Comparison of ENCODE assay signal across 11 cellular contexts in the genomic region with DNA sequence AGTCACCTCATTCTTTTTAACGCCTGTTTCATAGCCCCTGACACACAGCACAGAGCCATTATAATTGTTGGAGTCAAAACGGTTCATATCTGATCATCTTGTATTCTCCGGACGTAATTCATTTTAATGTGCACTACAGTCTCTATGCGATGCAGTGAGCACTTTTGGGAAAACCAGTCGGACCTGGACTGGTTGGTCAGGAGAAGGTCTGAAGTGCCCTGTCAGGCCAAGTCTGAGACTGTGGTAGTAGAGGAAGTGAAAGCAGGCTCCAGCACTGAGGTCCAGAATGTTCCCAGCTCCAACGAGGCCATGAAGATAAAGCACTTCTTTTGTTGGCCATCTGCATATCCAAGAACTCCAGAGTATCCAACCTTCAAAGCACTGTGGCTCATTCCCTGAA.
DNase-seq lines count a peak whose midpoint lies in the region; ATAC-seq, FAIRE-seq and TF ChIP-seq lines count a peak whose summit lies in the region.
"Had no signal": no experiment of that assay in that cellular context is flagged by ENCODE, and none has a peak within 500 bp of the region (broad histone marks: within the 10 kb centered on the region; RNA-seq: fewer than 3 reads in every experiment).

No MANE protein-coding gene starts in this region.

- no peak for TF ChIP-seq CTCF in GM12878 (IDR thresholded peaks at IDR 0.05 in 2 of 3, conservative IDR thresholded peaks at IDR 0.05 in 1 of 3; ENCODE audit: control insufficient read depth in 2 of 3, extremely low read depth in 1 of 3, insufficient read depth in 1 of 3, low read depth in 3 of 3, low read length in 3 of 3)
- TF ChIP-seq CTCF in right lobe of liver (IDR thresholded peaks at IDR 0.05) = no peak

- H3K27ac ChIP-seq in Karpas-422 (ENCODE audit: low read length) (no peak overlapping the region), GM12878 (ENCODE audit: control insufficient read depth, insufficient read depth) (no peak overlapping the region), right lobe of liver (peak overlapping the region in 2 of 3 donors; percentile 24 to 37)

- H3K4me3 ChIP-seq in Karpas-422 (ENCODE audit: low read length) = no peak overlapping the region
- H3K4me3 ChIP-seq in GM12878 = no peak overlapping the region
- no peak overlapping the region for H3K4me3 ChIP-seq in right lobe of liver

- CTCF ChIA-PET in GM12878 (lab: Yijun Ruan, JAX) = no interaction called here

- DNase-seq in Karpas-422 = no peak
- DNase-seq in GM12878 (ENCODE audit: low read depth, low spot score) = no peak
- DNase-seq in right lobe of liver = no peak
- peak; percentile 58 for DNase-seq in superior temporal gyrus (ENCODE audit: extremely low spot score)
- no peak for DNase-seq in stimulated activated CD4-positive, alpha-beta T cell treated with anti-CD3 and anti-CD28 coated beads, Interleukin-4, amount 100 ng/mL, for 1 hour
- DNase-seq in iPS-NIHi11 (ENCODE audit: low spot score) = no peak
- DNase-seq in AG08396 (ENCODE audit: low spot score) = no peak
- DNase-seq in mesenteric fat pad (ENCODE audit: low spot score) = no peak
- DNase-seq: activated naive CD8-positive, alpha-beta T cell treated with anti-CD3 and anti-CD28 coated beads, Interleukin-2, amount 10 ng/mL, durations not matched to agents 7 days and 5 days; stimulated activated CD4-positive, alpha-beta T cell treated with anti-CD3 and anti-CD28 coated beads, Interleukin-2, amount 100 ng/mL, for 48 hours had no signal

- no TSS peak for BruUV-seq in GM12878 (replicated peaks; lab: Mats Ljungman, UMichigan)

- RAD21 ChIA-PET in GM12878 (lab: Charles Lee; ENCODE audit: unreplicated experiment) = interaction anchor here (1.4 kb wide), 1 partner anchor 648 kb away, joined by 3 read pairs; no protein-coding TSS in a partner anchor

- SMC1A ChIA-PET in GM12878 (lab: Charles Lee; ENCODE audit: uncharacterized antibody, unreplicated experiment) = interaction anchor here (1.0 to 1.1 kb wide), 2 partner anchors 12 to 36 kb away, joined by 3 read pairs; no protein-coding TSS in a partner anchor

- H3K36me3 ChIP-seq in Karpas-422 (ENCODE audit: insufficient read depth, low read length) (no peaks in the 10 kb centered on the region), GM12878 (ENCODE audit: control insufficient read depth in 2 of 2, insufficient read depth in 2 of 2, low read length in 1 of 2) (no peaks in the 10 kb centered on the region), right lobe of liver (no peaks in the 10 kb centered on the region)
- H3K36me3 ChIP-seq: MG63 had no signal

- POLR2A ChIA-PET in GM12878 (lab: Charles Lee) = no interaction called here

- H3K9me2 ChIP-seq in Karpas-422 (replicated peaks; ENCODE audit: insufficient read depth, low read length) = no peaks in the 10 kb centered on the region

- no peak overlapping the region for H2AFZ ChIP-seq in Karpas-422 (ENCODE audit: low read length)
- H2AFZ ChIP-seq in GM12878 (ENCODE audit: control insufficient read depth, low read depth, low read length) = no peak overlapping the region

- H3K79me2 ChIP-seq in Karpas-422 (ENCODE audit: low read length) (no peaks in the 10 kb centered on the region), GM12878 (ENCODE audit: control insufficient read depth, insufficient read depth, low read length) (no peaks in the 10 kb centered on the region)

- WGBS in GM12878 (ENCODE audit: insufficient coverage, insufficient replicate concordance, low lambda C conversion rate, missing lambda C conversion rate) = 37% methylated on average over 7 of the region's 7 CpGs
- WGBS in right lobe of liver (ENCODE audit: insufficient coverage, low coverage, low lambda C conversion rate, missing lambda C conversion rate) = 69% methylated on average over 7 of the region's 7 CpGs

- no peaks in the 10 kb centered on the region; the same call in 1 of the 2 replicates for H4K20me1 ChIP-seq in Karpas-422 (ENCODE audit: insufficient read depth, low read depth, low read length)
- H4K20me1 ChIP-seq in GM12878 (ENCODE audit: control insufficient read depth, insufficient read depth) = no peaks in the 10 kb centered on the region

- H3K4me1 ChIP-seq in Karpas-422 (ENCODE audit: low read length) = peaks cover 31% of the 10 kb centered on the region
- peaks cover 22% of the 10 kb centered on the region for H3K4me1 ChIP-seq in GM12878 (ENCODE audit: control insufficient read depth, insufficient read depth, low read length)
- peaks cover 0 to 29% (median 14%) of the 10 kb centered on the region in 4 donors for H3K4me1 ChIP-seq in right lobe of liver

- TF ChIP-seq RAD21 in GM12878 (IDR thresholded peaks at IDR 0.05; ENCODE audit: insufficient read depth, low read depth, low read length) = no peak

- intact Hi-C loops in GM12878 (cut with micrococcal nuclease; ENCODE audit: unreplicated experiment) = loop anchor here (5.0 to 10.0 kb wide), 2 partner anchors 137 to 230 kb away; no protein-coding TSS in a partner anchor
- intact Hi-C loops in right lobe of liver (cut with DNase I) = loop anchor here in 1 of 2 donors (10.0 kb wide), 1 partner anchor 170 kb away; no protein-coding TSS in a partner anchor

- no peak overlapping the region; the same call in 1 of the 2 replicates for H3K9ac ChIP-seq in Karpas-422 (ENCODE audit: low read length)
- no peak overlapping the region for H3K9ac ChIP-seq in GM12878 (ENCODE audit: control insufficient read depth, insufficient read depth, low read length)

- in situ Hi-C loops in GM12878 (cut with MboI) = loop anchor here (10.0 kb wide), 1 partner anchor 60 kb away; no protein-coding TSS in a partner anchor

- H3K4me2 ChIP-seq in Karpas-422 (ENCODE audit: low read depth, low read length, poor library complexity, severe bottlenecking) = peak overlapping the region; percentile 35
- peak overlapping the region; percentile 59; the same call in 1 of the 2 replicates for H3K4me2 ChIP-seq in GM12878 (ENCODE audit: control insufficient read depth, insufficient read depth)

- ATAC-seq in GM12878 (peak; percentile 19), right lobe of liver (no peak)

- H3K27me3 ChIP-seq in Karpas-422 (ENCODE audit: low read length) (no peaks in the 10 kb centered on the region), GM12878 (replicated peaks in 1 of 2; ENCODE audit: control insufficient read depth in 2 of 2, insufficient read depth in 2 of 2, low read length in 1 of 2) (0 out of 4 replicates have a peak, but pooled peaks cover 0 to 3% of the 10 kb centered on the region in 2 experiments), right lobe of liver (no peaks in the 10 kb centered on the region)
- H3K27me3 ChIP-seq: MG63 had no signal

- TF ChIP-seq POLR2A in GM12878 (IDR thresholded peaks at IDR 0.05; ENCODE audit: low read depth, low read length) (no peak), right lobe of liver (IDR thresholded peaks at IDR 0.05) (no peak)

- no peaks in the 10 kb centered on the region for H3K9me3 ChIP-seq in Karpas-422 (ENCODE audit: low read length)
- no peaks in the 10 kb centered on the region; the same call in 2 of the 3 replicates for H3K9me3 ChIP-seq in GM12878 (replicated peaks; ENCODE audit: control insufficient read depth, insufficient read depth, low read length)
- H3K9me3 ChIP-seq in right lobe of liver = no peaks in the 10 kb centered on the region
- H3K9me3 ChIP-seq: MG63 had no signal

- no peak for FAIRE-seq in GM12878 (lab: Jason Lieb, UNC)

- TF ChIP-seq EP300 in GM12878 (IDR thresholded peaks at IDR 0.05; ENCODE audit: borderline replicate concordance in 1 of 2, control insufficient read depth in 1 of 2, low read depth in 2 of 2, low read length in 2 of 2) = no peak

TF ChIP-seq in GM12878, 131 proteins besides CTCF, POLR2A, EP300 and RAD21:
- 0 out of 2 replicates have a peak, but pooled peaks have one; percentile 19 for TF ChIP-seq IRF4 (IDR thresholded peaks at IDR 0.05; ENCODE audit: low read depth, low read length)
- TF ChIP-seq SPI1 (IDR thresholded peaks at IDR 0.05; ENCODE audit: borderline replicate concordance, insufficient read depth, low read depth, low read length) = peak; percentile 87
- 0 out of 4 replicates have a peak, but pooled peaks of 1 of the 2 experiments have one; percentile 15 for TF ChIP-seq IKZF2 (IDR thresholded peaks at IDR 0.05)
- TF ChIP-seq NFIC (IDR thresholded peaks at IDR 0.05; ENCODE audit: low read depth, low read length) = no peak

Comparison
In these comparisons a context has a peak if more than half of its experiments do, and no peak if none do; other contexts are left out.
1. H3K27ac ChIP-seq: peak in right lobe of liver (2 of 3); none in Karpas-422 (single experiment) and GM12878 (single experiment).